Comparison of ENCODE assay signal across 10 cellular contexts in genomic region chr11:69240332-69241074, GRCh38. TPM values are rescaled to one million over a fixed set of nuclear protein-coding genes. Genes with fewer than 3 reads are reported as not detected.
DNase-seq lines count a peak whose midpoint lies in the region; ATAC-seq and TF ChIP-seq lines count a peak whose summit lies in the region.
"Had no signal": no experiment of that assay in that cellular context is flagged by ENCODE, and none has a peak within 500 bp of the region (broad histone marks: within the 10 kb centered on the region; RNA-seq: fewer than 3 reads in every experiment).

No MANE protein-coding gene starts in this region.

- H3K4me1 ChIP-seq in DND-41 (ENCODE audit: insufficient read depth, low read length), result no peaks in the 10 kb centered on the region
- no peaks in the 10 kb centered on the region for H3K4me1 ChIP-seq in mesendoderm (ENCODE audit: control insufficient read depth, low read depth, low read length)

- DNase-seq in DND-41 (no peak), HL-60 (ENCODE audit: low read depth in 1 of 2, low spot score in 1 of 2) (no peak), MCF 10A (ENCODE audit: unreplicated experiment) (peak; percentile 41), mesendoderm (peak; percentile 45), superior temporal gyrus (ENCODE audit: extremely low spot score) (no peak), SHP77 (lab: John Stamatoyannopoulos, UW) (no peak), GM13976 (ENCODE audit: low spot score) (no peak)
- DNase-seq: NCI-H446 treated with DMSO at 0.1 percent for 48 hours had no signal

- H3K79me2 ChIP-seq in DND-41 (ENCODE audit: insufficient read depth, low read length) (no peaks in the 10 kb centered on the region), mesendoderm (ENCODE audit: control insufficient read depth, insufficient read depth, low read length) (no peaks in the 10 kb centered on the region)

- CTCF ChIA-PET in MCF 10A (lab: Yijun Ruan, JAX), result interaction anchor here (0.6 to 1.3 kb wide), 2 partner anchors 100 to 177 kb away, joined by 3 read pairs; no protein-coding TSS in a partner anchor

- H3K9ac ChIP-seq in DND-41 (ENCODE audit: low read depth, low read length) (no peak overlapping the region), mesendoderm (ENCODE audit: low read length) (no peak overlapping the region)

- H4K5ac ChIP-seq in mesendoderm (ENCODE audit: low read length), result no peak overlapping the region

- no peak overlapping the region for H3K4ac ChIP-seq in mesendoderm (ENCODE audit: low read depth, low read length)

- H3K4me1 Mint-ChIP-seq in MCF 10A (ENCODE audit: insufficient read depth, unreplicated experiment), result no peaks in the 10 kb centered on the region

- ATAC-seq in DND-41 (ENCODE audit: insufficient read depth, low read depth) (no peak), HG02642 (IDR thresholded peaks at IDR 0.05; ENCODE audit: poor library complexity, unreplicated experiment) (no peak)

- H3K9me3 Mint-ChIP-seq in MCF 10A (ENCODE audit: unreplicated experiment), result no peaks in the 10 kb centered on the region

- no TSS peak for BruUV-seq in MCF 10A (replicated peaks; lab: Mats Ljungman, UMichigan)

- POLR2A ChIA-PET in MCF 10A (lab: Yijun Ruan, JAX), result interaction anchor here (0.5 kb wide), 1 partner anchor 14 kb away, joined by 3 read pairs; no protein-coding TSS in a partner anchor

- WGBS in mesendoderm (ENCODE audit: extremely low coverage, insufficient coverage, low lambda C conversion rate), result no CpG with 5 or more reads among the region's 7 CpGs

- intact Hi-C loops in MCF 10A (cut with micrococcal nuclease), result loop anchor here (5.0 kb wide), 1 partner anchor 108 kb away; no protein-coding TSS in a partner anchor

- no peak overlapping the region for H3K27ac Mint-ChIP-seq in MCF 10A (ENCODE audit: low read depth, unreplicated experiment)
- H3K27ac Mint-ChIP-seq: nephron had no signal

- H4K8ac ChIP-seq in mesendoderm (ENCODE audit: low read depth, low read length), result no peak overlapping the region

- H3K27me3 ChIP-seq in DND-41 (ENCODE audit: insufficient read depth, low read length, poor library complexity), result peaks cover 3% of the 10 kb centered on the region
- no peaks in the 10 kb centered on the region for H3K27me3 ChIP-seq in HL-60 (ENCODE audit: insufficient read depth, poor library complexity, severe bottlenecking)
- H3K27me3 ChIP-seq in mesendoderm (ENCODE audit: insufficient read depth, low read length, poor library complexity), result no peaks in the 10 kb centered on the region

- no peaks in the 10 kb centered on the region for H3K36me3 Mint-ChIP-seq in MCF 10A (ENCODE audit: insufficient read depth, unreplicated experiment)

- no peak overlapping the region for H3K4me3 Mint-ChIP-seq in MCF 10A (ENCODE audit: unreplicated experiment)
- H3K4me3 Mint-ChIP-seq: nephron had no signal

- H3K27ac ChIP-seq in DND-41 (ENCODE audit: low read length) (no peak overlapping the region), HL-60 (replicated peaks) (no peak overlapping the region), mesendoderm (ENCODE audit: low read depth, low read length) (no peak overlapping the region)

- peaks cover 11% of the 10 kb centered on the region for H3K27me3 Mint-ChIP-seq in MCF 10A (ENCODE audit: insufficient read depth, unreplicated experiment)

- no peaks in the 10 kb centered on the region for H3K36me3 ChIP-seq in DND-41 (ENCODE audit: insufficient read depth, low read length)
- H3K36me3 ChIP-seq in mesendoderm (ENCODE audit: control insufficient read depth, insufficient read depth, low read length), result no peaks in the 10 kb centered on the region

- H2BK120ac ChIP-seq in mesendoderm (ENCODE audit: low read depth, low read length), result no peak overlapping the region

- H3K18ac ChIP-seq in mesendoderm (ENCODE audit: low read length), result no peak overlapping the region

- H3K79me1 ChIP-seq in mesendoderm (ENCODE audit: low read length), result no peaks in the 10 kb centered on the region

- no peak overlapping the region for H3K23ac ChIP-seq in mesendoderm (ENCODE audit: low read length)

- H2AFZ ChIP-seq in DND-41 (ENCODE audit: low read depth, low read length), result no peak overlapping the region

- H3K4me3 ChIP-seq in DND-41 (ENCODE audit: low read depth in 1 of 2, low read length in 2 of 2), result no peak overlapping the region
- no peak overlapping the region for H3K4me3 ChIP-seq in HL-60 (replicated peaks; ENCODE audit: insufficient read depth, low read length)
- no peak overlapping the region for H3K4me3 ChIP-seq in mesendoderm (ENCODE audit: low read length)

- H3K4me2 ChIP-seq in DND-41 (ENCODE audit: insufficient read depth, low read length) (no peak overlapping the region), mesendoderm (ENCODE audit: low read length) (no peak overlapping the region)

- no peaks in the 10 kb centered on the region for H4K20me1 ChIP-seq in DND-41 (ENCODE audit: insufficient read depth, low read length)

- H3K9me3 ChIP-seq in DND-41 (ENCODE audit: insufficient read depth, low read length, severe bottlenecking), result no peaks in the 10 kb centered on the region

- no peak overlapping the region for H2AK5ac ChIP-seq in mesendoderm (ENCODE audit: low read length)

- no peak overlapping the region for H2BK5ac ChIP-seq in mesendoderm (ENCODE audit: low read length)

- TF ChIP-seq CTCF in DND-41 (IDR thresholded peaks at IDR 0.05; ENCODE audit: borderline replicate concordance, extremely low read depth, low read length, poor library complexity, severe bottlenecking) (peak; percentile 40), HL-60 (IDR thresholded peaks at IDR 0.05; ENCODE audit: insufficient read depth, low read length) (peak; percentile 18), MCF 10A (IDR thresholded peaks at IDR 0.05; ENCODE audit: unreplicated experiment) (peak; percentile 24), GM13976 (IDR thresholded peaks at IDR 0.05; ENCODE audit: borderline replicate concordance, control extremely low read depth, extremely low read depth, insufficient read depth, missing control alignments) (no peak)

- in situ Hi-C loops in GM13976 (cut with MboI; ENCODE audit: low sequenced_read_pairs, unreplicated experiment), result no loop called here

- H2BK15ac ChIP-seq in mesendoderm (replicated peaks; ENCODE audit: low read depth), result no peak overlapping the region

- no peak overlapping the region for H3K56ac ChIP-seq in mesendoderm (ENCODE audit: low read length)

RNA-seq across cellular contexts. Expression of gene MYEOV, which starts 53.5 kb away (rescaled TPM):
- total RNA-seq in MCF 10A (2022), result 0.49 TPM in 1 of 2 replicates, not detected in the other
- 0.08 TPM for polyA plus RNA-seq in mesendoderm (2013, experiment 1 of 2)
- 0.04 TPM for polyA plus RNA-seq in mesendoderm (2013, experiment 2 of 2)

Comparison
In these comparisons a context has a peak if more than half of its experiments do, and no peak if none do; other contexts are left out.
1. DNase-seq: peak in MCF 10A (single experiment) and mesendoderm (single experiment); none in DND-41 (single experiment), HL-60 (0 of 2), superior temporal gyrus (single experiment), SHP77 (0 of 2) and GM13976 (single experiment).